ENCODE assay signal across 9 cellular contexts in the genomic region with DNA sequence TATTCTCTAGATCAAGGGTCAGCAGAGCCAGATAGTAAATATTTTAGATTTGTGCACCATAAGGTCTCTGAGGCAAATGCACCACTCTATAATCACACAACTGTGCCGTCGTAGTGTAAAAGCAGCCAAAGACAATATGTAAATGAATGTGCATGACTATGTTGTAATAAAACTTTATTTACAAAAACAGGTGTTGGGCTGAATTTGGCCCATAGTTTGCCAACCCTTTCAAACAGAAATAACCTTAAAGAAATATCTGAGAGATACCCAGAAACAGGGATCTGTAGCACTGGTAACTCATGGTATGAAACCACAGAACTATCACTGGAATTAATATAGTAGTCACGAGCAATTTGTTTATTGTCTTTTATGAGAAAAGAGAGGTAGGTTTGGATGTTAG.
DNase-seq lines count a peak whose midpoint lies in the region; ATAC-seq lines count a peak whose summit lies in the region.
"Had no signal": no experiment of that assay in that cellular context is flagged by ENCODE, and none has a peak within 500 bp of the region (broad histone marks: within the 10 kb centered on the region; RNA-seq: fewer than 3 reads in every experiment).

No MANE protein-coding gene starts in this region.

- peaks cover 15% of the 10 kb centered on the region for H3K4me1 ChIP-seq in Karpas-422 (ENCODE audit: low read length)

- H3K4me3 ChIP-seq in Karpas-422 (ENCODE audit: low read length) = no peak overlapping the region
- H3K4me3 ChIP-seq in MG63 = no peak overlapping the region

- no peaks in the 10 kb centered on the region for H3K9me3 ChIP-seq in Karpas-422 (ENCODE audit: low read length)
- no peaks in the 10 kb centered on the region for H3K9me3 ChIP-seq in MG63

- H3K4me3 Mint-ChIP-seq in naive thymus-derived CD8-positive, alpha-beta T cell = peak overlapping the region in 4 of 10 donors; percentile 6 to 71 (median 34)

- no peaks in the 10 kb centered on the region for H3K27me3 ChIP-seq in Karpas-422 (ENCODE audit: low read length)
- H3K27me3 ChIP-seq in MG63 = no peaks in the 10 kb centered on the region

- no peak overlapping the region for H3K9ac ChIP-seq in Karpas-422 (ENCODE audit: low read length)

- peak overlapping the region; percentile 47 for H3K4me2 ChIP-seq in Karpas-422 (ENCODE audit: low read depth, low read length, poor library complexity, severe bottlenecking)

- POLR2A ChIA-PET in naive thymus-derived CD8-positive, alpha-beta T cell (lab: Charles Lee) = interaction anchor here (0.6 kb wide), 1 partner anchor 93 kb away, joined by 3 read pairs; no protein-coding TSS in a partner anchor

- peaks cover 20 to 72% (median 47%) of the 10 kb centered on the region in 4 donors for H3K4me1 Mint-ChIP-seq in naive thymus-derived CD8-positive, alpha-beta T cell

- peaks cover 0 to 8% (median 6%) of the 10 kb centered on the region in 3 donors for H3K36me3 Mint-ChIP-seq in naive thymus-derived CD8-positive, alpha-beta T cell

- no peaks in the 10 kb centered on the region for H3K9me2 ChIP-seq in Karpas-422 (replicated peaks; ENCODE audit: insufficient read depth, low read length)

- no peak for DNase-seq in Karpas-422
- no peak for DNase-seq in naive thymus-derived CD8-positive, alpha-beta T cell
- DNase-seq in glomerular visceral epithelial cell (ENCODE audit: extremely low spot score) = no peak
- no peak for DNase-seq in MG63
- no peak for DNase-seq in NCI-H2081 (lab: John Stamatoyannopoulos, UW)
- DNase-seq in activated CD4-positive, alpha-beta T cell treated with anti-CD3 and anti-CD28 coated beads for 48 hours = no peak
- DNase-seq: activated CD4-positive, CD25-positive, alpha-beta regulatory T cell had no signal

- H3K79me2 ChIP-seq in Karpas-422 (ENCODE audit: low read length) = no peaks in the 10 kb centered on the region

- peak overlapping the region in 9 of 10 donors; percentile 0 to 92 (median 52) for H3K27ac Mint-ChIP-seq in naive thymus-derived CD8-positive, alpha-beta T cell

- H3K9me3 Mint-ChIP-seq in naive thymus-derived CD8-positive, alpha-beta T cell = no peaks in the 10 kb centered on the region

- no peaks in the 10 kb centered on the region for H3K27me3 Mint-ChIP-seq in naive thymus-derived CD8-positive, alpha-beta T cell

- no peak overlapping the region for H2AFZ ChIP-seq in Karpas-422 (ENCODE audit: low read length)

- peak; percentile 36 for ATAC-seq in GM18502 (IDR thresholded peaks at IDR 0.05; ENCODE audit: poor library complexity, unreplicated experiment)
- peak; percentile 30 for ATAC-seq in GM21723 (IDR thresholded peaks at IDR 0.05; ENCODE audit: unreplicated experiment)
- peak in 1 of 2 donors; percentile 14 for ATAC-seq in naive thymus-derived CD8-positive, alpha-beta T cell

- H4K20me1 ChIP-seq in Karpas-422 (ENCODE audit: insufficient read depth, low read depth, low read length) = 0 out of 2 replicates have a peak, but pooled peaks cover 3% of the 10 kb centered on the region

- H3K27ac ChIP-seq in Karpas-422 (ENCODE audit: low read length) = no peak overlapping the region

- H3K36me3 ChIP-seq in Karpas-422 (ENCODE audit: insufficient read depth, low read length) (no peaks in the 10 kb centered on the region), MG63 (no peaks in the 10 kb centered on the region)
